In the genomic region with DNA sequence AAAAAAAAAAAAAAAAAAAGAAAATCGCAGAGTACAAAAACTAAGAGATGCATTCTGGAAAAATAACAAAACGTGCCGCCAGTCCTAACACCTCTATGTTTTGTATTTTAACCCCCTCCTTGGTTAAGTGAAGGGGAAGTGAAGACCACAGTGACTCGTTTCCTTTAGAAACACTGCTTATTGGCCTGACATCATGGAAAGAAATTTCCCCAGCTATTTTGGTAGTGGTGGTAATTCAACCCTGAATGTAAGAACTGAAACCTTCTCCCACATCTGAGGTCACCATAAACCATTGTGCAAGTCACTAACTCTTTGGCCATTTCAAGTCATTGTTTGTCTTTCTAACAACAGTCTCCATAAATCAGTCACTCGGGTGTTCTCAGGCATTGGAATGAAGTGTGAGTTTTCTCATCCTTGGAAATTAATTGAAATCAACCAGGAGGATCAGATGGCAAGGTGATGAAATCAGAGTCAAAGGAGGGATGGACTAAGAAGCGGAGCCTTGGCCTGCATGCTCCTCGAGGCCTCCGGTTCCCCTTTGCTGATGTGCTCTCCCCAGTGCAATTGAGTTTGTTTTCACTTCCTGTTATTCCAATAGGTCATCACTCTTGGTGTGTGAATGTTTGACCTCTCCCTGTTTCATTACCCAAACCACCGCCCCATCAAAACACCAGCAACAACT, we compare ENCODE assay signal across 8 cellular contexts.
DNase-seq lines count a peak whose midpoint lies in the region; ATAC-seq and TF ChIP-seq lines count a peak whose summit lies in the region.

No MANE protein-coding gene starts in this region.

- H3K36me3 Mint-ChIP-seq in activated CD8-positive, alpha-beta memory T cell treated with anti-CD3 and anti-CD28 coated beads, Interleukin-2, amount 10 ng/mL, durations not matched to agents 7 days and 5 days: peaks cover 32% of the 10 kb centered on the region
- peaks cover 19% of the 10 kb centered on the region for H3K36me3 Mint-ChIP-seq in central memory CD8-positive, alpha-beta T cell (ENCODE audit: insufficient read depth)

- ATAC-seq in activated CD8-positive, alpha-beta memory T cell treated with anti-CD3 and anti-CD28 coated beads, Interleukin-2, amount 10 ng/mL, durations not matched to agents 7 days and 5 days: peak; percentile 89
- ATAC-seq in central memory CD8-positive, alpha-beta T cell (replicated peaks; ENCODE audit: extremely low read depth, poor library complexity, severe bottlenecking): peak; percentile 96

- no peaks in the 10 kb centered on the region for H3K79me2 ChIP-seq in MM.1S (ENCODE audit: low read length)

- H3K4me1 ChIP-seq in MM.1S (ENCODE audit: low read length): peaks cover 10% of the 10 kb centered on the region; the same call in 1 of the 2 replicates

- H3K9me3 ChIP-seq in MM.1S (replicated peaks; ENCODE audit: insufficient read depth, low read length): no peaks in the 10 kb centered on the region

- H3K9ac ChIP-seq in MM.1S (ENCODE audit: low read length): peak overlapping the region; percentile 37; the same call in 1 of the 2 replicates

- H3K27ac Mint-ChIP-seq in activated CD8-positive, alpha-beta memory T cell treated with anti-CD3 and anti-CD28 coated beads, Interleukin-2, amount 10 ng/mL, durations not matched to agents 7 days and 5 days: peak overlapping the region; percentile 82
- peak overlapping the region; percentile 89 for H3K27ac Mint-ChIP-seq in central memory CD8-positive, alpha-beta T cell (ENCODE audit: low read depth)

- H3K4me3 Mint-ChIP-seq in activated CD8-positive, alpha-beta memory T cell treated with anti-CD3 and anti-CD28 coated beads, Interleukin-2, amount 10 ng/mL, durations not matched to agents 7 days and 5 days: no peak overlapping the region
- H3K4me3 Mint-ChIP-seq in central memory CD8-positive, alpha-beta T cell: peak overlapping the region; percentile 28

- no peaks in the 10 kb centered on the region for H3K27me3 Mint-ChIP-seq in activated CD8-positive, alpha-beta memory T cell treated with anti-CD3 and anti-CD28 coated beads, Interleukin-2, amount 10 ng/mL, durations not matched to agents 7 days and 5 days
- no peaks in the 10 kb centered on the region for H3K27me3 Mint-ChIP-seq in central memory CD8-positive, alpha-beta T cell

- peaks cover 3% of the 10 kb centered on the region for H3K9me3 Mint-ChIP-seq in activated CD8-positive, alpha-beta memory T cell treated with anti-CD3 and anti-CD28 coated beads, Interleukin-2, amount 10 ng/mL, durations not matched to agents 7 days and 5 days (ENCODE audit: low read depth)
- no peaks in the 10 kb centered on the region for H3K9me3 Mint-ChIP-seq in central memory CD8-positive, alpha-beta T cell

- H2AFZ ChIP-seq in MM.1S (ENCODE audit: low read length): no peak overlapping the region

- no peaks in the 10 kb centered on the region for H4K20me1 ChIP-seq in MM.1S (ENCODE audit: insufficient read depth, low read length)

- no peaks in the 10 kb centered on the region for H3K36me3 ChIP-seq in MM.1S (replicated peaks; ENCODE audit: insufficient read depth, low read length)

- H3K27ac ChIP-seq in MM.1S (ENCODE audit: low read length): peak overlapping the region; percentile 92

- CTCF ChIA-PET in activated CD8-positive, alpha-beta memory T cell treated with anti-CD3 and anti-CD28 coated beads, Interleukin-2, amount 10 ng/mL, durations not matched to agents 7 days and 5 days (lab: Charles Lee): interaction anchor here (0.8 kb wide), 1 partner anchor 9 kb away, joined by 6 read pairs; no protein-coding TSS in a partner anchor

- peak overlapping the region; percentile 49 for H3K4me2 ChIP-seq in MM.1S (ENCODE audit: low read depth, low read length)

- DNase-seq in activated CD8-positive, alpha-beta memory T cell treated with anti-CD3 and anti-CD28 coated beads, Interleukin-2, amount 10 ng/mL, durations not matched to agents 7 days and 5 days: peak; percentile 70
- DNase-seq in activated CD8-positive, alpha-beta memory T cell treated with anti-CD3 and anti-CD28 coated beads for 24 hours: no peak
- DNase-seq in H4 (ENCODE audit: low spot score) (peak; percentile 44), MM.1S (peak; percentile 73), hepatic stellate cell (ENCODE audit: low spot score) (no peak), NCI-H1436 treated with DMSO at 0.1 percent for 48 hours (lab: John Stamatoyannopoulos, UW) (no peak), HCEC 1CT (no peak)
- DNase-seq in central memory CD8-positive, alpha-beta T cell (ENCODE audit: low spot score in 2 of 2): peak in 1 of 2 donors; percentile 58

- no peaks in the 10 kb centered on the region for H3K9me2 ChIP-seq in MM.1S (replicated peaks; ENCODE audit: insufficient read depth, low read length)

- 0 out of 2 replicates have a peak, but pooled peaks cover 6% of the 10 kb centered on the region for H3F3A ChIP-seq in MM.1S (ENCODE audit: insufficient read depth, low read length)

- no peak for TF ChIP-seq CTCF in MM.1S (IDR thresholded peaks at IDR 0.05; ENCODE audit: low read length)

- no peaks in the 10 kb centered on the region for H3K27me3 ChIP-seq in MM.1S (replicated peaks; ENCODE audit: insufficient read depth, low read length)

- H3K4me1 Mint-ChIP-seq in activated CD8-positive, alpha-beta memory T cell treated with anti-CD3 and anti-CD28 coated beads, Interleukin-2, amount 10 ng/mL, durations not matched to agents 7 days and 5 days: peaks cover 49% of the 10 kb centered on the region
- H3K4me1 Mint-ChIP-seq in central memory CD8-positive, alpha-beta T cell: peaks cover 35% of the 10 kb centered on the region

- no peak overlapping the region; the same call in 1 of the 2 replicates for H3K4me3 ChIP-seq in MM.1S (ENCODE audit: low read length)

Comparison
In these comparisons a context has a peak if more than half of its experiments do, and no peak if none do; other contexts are left out.
1. DNase-seq: peak in activated CD8-positive, alpha-beta memory T cell treated with anti-CD3 and anti-CD28 coated beads, Interleukin-2, amount 10 ng/mL, durations not matched to agents 7 days and 5 days (single experiment), H4 (single experiment) and MM.1S (single experiment); none in activated CD8-positive, alpha-beta memory T cell treated with anti-CD3 and anti-CD28 coated beads for 24 hours (single experiment), hepatic stellate cell (single experiment), NCI-H1436 treated with DMSO at 0.1 percent for 48 hours (single experiment) and HCEC 1CT (single experiment).